In the genomic region with DNA sequence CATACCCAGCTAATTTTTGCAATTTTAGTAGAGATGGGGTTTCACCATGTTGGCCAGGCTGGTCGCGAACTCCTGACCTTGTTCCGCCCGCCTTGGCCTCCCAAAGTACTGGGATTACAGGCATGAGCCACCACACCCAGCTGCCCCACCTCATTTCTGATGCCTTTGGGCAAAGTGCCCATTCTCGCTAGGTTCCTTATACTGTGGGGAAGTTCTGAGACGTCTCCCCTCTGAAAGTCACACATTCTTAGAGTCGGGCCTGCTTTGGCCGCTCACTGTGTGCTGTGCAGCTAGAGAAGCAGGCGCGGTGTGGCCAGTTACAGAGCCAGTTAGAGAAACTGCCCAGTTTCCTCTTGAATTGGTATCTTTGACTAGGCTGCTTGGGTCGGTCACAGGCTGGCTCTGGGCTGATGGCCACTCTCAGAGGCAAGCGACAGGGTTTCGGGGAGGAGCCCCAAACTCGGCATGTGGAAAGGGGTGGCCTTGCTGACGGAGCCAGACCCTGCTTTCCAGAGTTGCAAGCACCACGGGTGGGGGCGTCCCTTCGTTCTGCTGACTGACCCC, we compare ENCODE assay signal across 14 cellular contexts. TPM values are rescaled to one million over a fixed set of nuclear protein-coding genes. Genes with fewer than 3 reads are reported as not detected.
A peak's percentile ranks its signal among the peaks of the same experiment; 100 is the strongest.
DNase-seq lines count a peak whose midpoint lies in the region; ATAC-seq and TF ChIP-seq lines count a peak whose summit lies in the region.
"Had no signal": no experiment of that assay in that cellular context is flagged by ENCODE, and none has a peak within 500 bp of the region (broad histone marks: within the 10 kb centered on the region; RNA-seq: fewer than 3 reads in every experiment).

No MANE protein-coding gene starts in this region.

- H3K4me3 Mint-ChIP-seq in activated CD8-positive, alpha-beta T cell treated with anti-CD3 and anti-CD28 coated beads, Interleukin-2, amount 10 ng/mL, durations not matched to agents 7 days and 5 days, result no peak overlapping the region
- H3K4me3 Mint-ChIP-seq in activated CD8-positive, alpha-beta T cell treated with anti-CD3 and anti-CD28 coated beads for 36 hours, result no peak overlapping the region
- H3K4me3 Mint-ChIP-seq in T-helper 2 cell treated with Interferon-gamma antibody and Interleukin-4, amounts not matched to agents 5 μg/mL and 100 μg/mL, for 36 hours, result no peak overlapping the region
- H3K4me3 Mint-ChIP-seq: stimulated activated memory B cell treated with anti-CD40 and anti-IgM and Interleukin-4, amounts not matched to agents 10 μg/mL and 1 μg/mL and 100 μg/mL, for 72 hours had no signal

- peaks cover 71 to 89% (median 71%) of the 10 kb centered on the region in 3 donors for H3K36me3 ChIP-seq in tibial artery

- no peaks in the 10 kb centered on the region for H3K9me3 Mint-ChIP-seq in activated CD8-positive, alpha-beta T cell treated with anti-CD3 and anti-CD28 coated beads, Interleukin-2, amount 10 ng/mL, durations not matched to agents 7 days and 5 days (ENCODE audit: insufficient read depth)
- no peaks in the 10 kb centered on the region for H3K9me3 Mint-ChIP-seq in activated CD8-positive, alpha-beta T cell treated with anti-CD3 and anti-CD28 coated beads for 36 hours
- no peaks in the 10 kb centered on the region for H3K9me3 Mint-ChIP-seq in T-helper 2 cell treated with Interferon-gamma antibody and Interleukin-4, amounts not matched to agents 5 μg/mL and 100 μg/mL, for 36 hours
- H3K9me3 Mint-ChIP-seq: stimulated activated memory B cell treated with anti-CD40 and anti-IgM and Interleukin-4, amounts not matched to agents 10 μg/mL and 1 μg/mL and 100 μg/mL, for 72 hours had no signal

- H3K27me3 ChIP-seq in tibial artery, result no peaks in the 10 kb centered on the region

- CTCF ChIA-PET in activated CD8-positive, alpha-beta T cell treated with anti-CD3 and anti-CD28 coated beads, Interleukin-2, amount 10 ng/mL, durations not matched to agents 7 days and 5 days (lab: Charles Lee), result no interaction called here
- CTCF ChIA-PET in activated CD8-positive, alpha-beta T cell treated with anti-CD3 and anti-CD28 coated beads for 36 hours (lab: Charles Lee), result interaction anchor here (1.1 kb wide), 1 partner anchor 130 kb away, joined by 3 read pairs; no protein-coding TSS in a partner anchor

- H3K4me3 ChIP-seq in tibial artery, result no peak overlapping the region

- no peak for TF ChIP-seq CTCF in activated CD8-positive, alpha-beta T cell treated with anti-CD3 and anti-CD28 coated beads for 36 hours (IDR thresholded peaks at IDR 0.05)
- no peak for TF ChIP-seq CTCF in tibial artery (IDR thresholded peaks at IDR 0.05)

- no peak overlapping the region for H3K27ac ChIP-seq in tibial artery

- H3K4me1 Mint-ChIP-seq in activated CD8-positive, alpha-beta T cell treated with anti-CD3 and anti-CD28 coated beads, Interleukin-2, amount 10 ng/mL, durations not matched to agents 7 days and 5 days (ENCODE audit: low read depth), result peaks cover 66% of the 10 kb centered on the region
- peaks cover 59% of the 10 kb centered on the region for H3K4me1 Mint-ChIP-seq in activated CD8-positive, alpha-beta T cell treated with anti-CD3 and anti-CD28 coated beads for 36 hours (ENCODE audit: low read depth)
- peaks cover 36% of the 10 kb centered on the region for H3K4me1 Mint-ChIP-seq in T-helper 2 cell treated with Interferon-gamma antibody and Interleukin-4, amounts not matched to agents 5 μg/mL and 100 μg/mL, for 36 hours (ENCODE audit: low read depth)

- H3K9me3 ChIP-seq in tibial artery, result no peaks in the 10 kb centered on the region

- POLR2A ChIA-PET in activated CD8-positive, alpha-beta T cell treated with anti-CD3 and anti-CD28 coated beads, Interleukin-2, amount 10 ng/mL, durations not matched to agents 7 days and 5 days (lab: Charles Lee), result no interaction called here
- POLR2A ChIA-PET in activated CD8-positive, alpha-beta T cell treated with anti-CD3 and anti-CD28 coated beads for 36 hours (lab: Charles Lee), result no interaction called here

- peak overlapping the region; percentile 15 for H3K27ac Mint-ChIP-seq in activated CD8-positive, alpha-beta T cell treated with anti-CD3 and anti-CD28 coated beads, Interleukin-2, amount 10 ng/mL, durations not matched to agents 7 days and 5 days
- H3K27ac Mint-ChIP-seq in activated CD8-positive, alpha-beta T cell treated with anti-CD3 and anti-CD28 coated beads for 36 hours, result no peak overlapping the region
- H3K27ac Mint-ChIP-seq in T-helper 2 cell treated with Interferon-gamma antibody and Interleukin-4, amounts not matched to agents 5 μg/mL and 100 μg/mL, for 36 hours, result no peak overlapping the region
- H3K27ac Mint-ChIP-seq: stimulated activated memory B cell treated with anti-CD40 and anti-IgM and Interleukin-4, amounts not matched to agents 10 μg/mL and 1 μg/mL and 100 μg/mL, for 72 hours had no signal

- intact Hi-C loops in activated CD8-positive, alpha-beta T cell treated with anti-CD3 and anti-CD28 coated beads for 36 hours (cut with micrococcal nuclease), result no loop called here
- intact Hi-C loops in tibial artery (cut with DNase I; ENCODE audit: low total_unique reads), result no loop called here

- H3K36me3 Mint-ChIP-seq in activated CD8-positive, alpha-beta T cell treated with anti-CD3 and anti-CD28 coated beads, Interleukin-2, amount 10 ng/mL, durations not matched to agents 7 days and 5 days (ENCODE audit: low read depth), result peaks cover 84% of the 10 kb centered on the region
- H3K36me3 Mint-ChIP-seq in activated CD8-positive, alpha-beta T cell treated with anti-CD3 and anti-CD28 coated beads for 36 hours (ENCODE audit: low read depth), result peaks cover 75% of the 10 kb centered on the region
- peaks cover 66% of the 10 kb centered on the region for H3K36me3 Mint-ChIP-seq in T-helper 2 cell treated with Interferon-gamma antibody and Interleukin-4, amounts not matched to agents 5 μg/mL and 100 μg/mL, for 36 hours (ENCODE audit: low read depth)

- no peaks in the 10 kb centered on the region for H3K27me3 Mint-ChIP-seq in activated CD8-positive, alpha-beta T cell treated with anti-CD3 and anti-CD28 coated beads, Interleukin-2, amount 10 ng/mL, durations not matched to agents 7 days and 5 days (ENCODE audit: low read depth)
- H3K27me3 Mint-ChIP-seq in activated CD8-positive, alpha-beta T cell treated with anti-CD3 and anti-CD28 coated beads for 36 hours, result no peaks in the 10 kb centered on the region
- H3K27me3 Mint-ChIP-seq in T-helper 2 cell treated with Interferon-gamma antibody and Interleukin-4, amounts not matched to agents 5 μg/mL and 100 μg/mL, for 36 hours (ENCODE audit: low read depth), result no peaks in the 10 kb centered on the region
- H3K27me3 Mint-ChIP-seq: stimulated activated memory B cell treated with anti-CD40 and anti-IgM and Interleukin-4, amounts not matched to agents 10 μg/mL and 1 μg/mL and 100 μg/mL, for 72 hours had no signal

- peaks cover 0 to 14% (median 2%) of the 10 kb centered on the region in 4 donors for H3K4me1 ChIP-seq in tibial artery

- in situ Hi-C loops in G401 (cut with HindIII; ENCODE audit: low sequenced_read_pairs), result no loop called here

- ATAC-seq in activated CD8-positive, alpha-beta T cell treated with anti-CD3 and anti-CD28 coated beads, Interleukin-2, amount 10 ng/mL, durations not matched to agents 7 days and 5 days, result no peak
- ATAC-seq in activated CD8-positive, alpha-beta T cell treated with anti-CD3 and anti-CD28 coated beads for 36 hours, result no peak
- peak; percentile 41 for ATAC-seq in esophagus mucosa
- ATAC-seq: stimulated activated memory B cell treated with anti-CD40 and anti-IgM and Interleukin-4, amounts not matched to agents 10 μg/mL and 1 μg/mL and 100 μg/mL, for 72 hours had no signal

- DNase-seq in activated CD8-positive, alpha-beta T cell treated with anti-CD3 and anti-CD28 coated beads, Interleukin-2, amount 10 ng/mL, durations not matched to agents 7 days and 5 days, result no peak
- DNase-seq in activated CD8-positive, alpha-beta T cell treated with anti-CD3 and anti-CD28 coated beads for 36 hours, result no peak
- DNase-seq in medulla oblongata (ENCODE audit: extremely low spot score), result peak; percentile 87
- DNase-seq in tibial artery, result peak; percentile 78 to 79
- no peak for DNase-seq in T-helper 2 cell treated with Interferon-gamma antibody and Interleukin-4, amounts not matched to agents 5 μg/mL and 100 μg/mL, for 36 hours (ENCODE audit: low spot score)
- DNase-seq in G401 (ENCODE audit: low spot score), result no peak
- DNase-seq in DMS 273 (lab: John Stamatoyannopoulos, UW; ENCODE audit: unreplicated experiment), result no peak
- DNase-seq: 8988T, GDM1, NCI-H1092, NCI-H2227 treated with DMSO at 0.1 percent for 48 hours had no signal

RNA-seq across cellular contexts. Expression of a gene that starts 18.0 kb away (rescaled TPM):
- total RNA-seq in activated CD8-positive, alpha-beta T cell treated with anti-CD3 and anti-CD28 coated beads, Interleukin-2, amount 10 ng/mL, durations not matched to agents 7 days and 5 days, result 1 to 10 TPM; 2.3 to 2.7 TPM
- total RNA-seq in activated CD8-positive, alpha-beta T cell treated with anti-CD3 and anti-CD28 coated beads for 36 hours, result 1 to 10 TPM in 1 of 2 experiments, under 1 TPM in 1; 0.74 to 1.1 TPM
- total RNA-seq in esophagus mucosa, result 0.76 TPM
- total RNA-seq in G401 (2014; rRNA removed; shearing (Covaris generic)), result not detected in 2 replicates
- total RNA-seq: fibroblast of villous mesenchyme had no signal

RNA-seq across cellular contexts. Expression of a gene that starts 29.6 kb away (rescaled TPM):
- total RNA-seq in activated CD8-positive, alpha-beta T cell treated with anti-CD3 and anti-CD28 coated beads, Interleukin-2, amount 10 ng/mL, durations not matched to agents 7 days and 5 days, result 10 to 100 TPM; 28.7 to 36.2 TPM
- 10 to 100 TPM; 21.6 to 24.0 TPM for total RNA-seq in activated CD8-positive, alpha-beta T cell treated with anti-CD3 and anti-CD28 coated beads for 36 hours
- total RNA-seq in esophagus mucosa, result 13.3 TPM
- not detected in 2 replicates for total RNA-seq in G401 (2014; rRNA removed; shearing (Covaris generic))

RNA-seq across cellular contexts. Expression of a gene that starts 39.6 kb away (rescaled TPM):
- total RNA-seq in activated CD8-positive, alpha-beta T cell treated with anti-CD3 and anti-CD28 coated beads, Interleukin-2, amount 10 ng/mL, durations not matched to agents 7 days and 5 days, result 100 to 1,000 TPM; 283 to 291 TPM
- 100 to 1,000 TPM; 242 to 254 TPM for total RNA-seq in activated CD8-positive, alpha-beta T cell treated with anti-CD3 and anti-CD28 coated beads for 36 hours
- 107 TPM for total RNA-seq in esophagus mucosa
- 101 and 123 TPM in 2 replicates for total RNA-seq in G401 (2014; rRNA removed; shearing (Covaris generic))

Comparison
In these comparisons a context has a peak if more than half of its experiments do, and no peak if none do; other contexts are left out.
1. DNase-seq: peak in medulla oblongata (single experiment) and tibial artery (2 of 2); none in activated CD8-positive, alpha-beta T cell treated with anti-CD3 and anti-CD28 coated beads, Interleukin-2, amount 10 ng/mL, durations not matched to agents 7 days and 5 days (single experiment), activated CD8-positive, alpha-beta T cell treated with anti-CD3 and anti-CD28 coated beads for 36 hours (single experiment), T-helper 2 cell treated with Interferon-gamma antibody and Interleukin-4, amounts not matched to agents 5 μg/mL and 100 μg/mL, for 36 hours (single experiment), G401 (single experiment) and DMS 273 (single experiment).
2. RNA of a gene that starts 29.6 kb away (total RNA-seq): 28.7 to 36.2 TPM in activated CD8-positive, alpha-beta T cell treated with anti-CD3 and anti-CD28 coated beads, Interleukin-2, amount 10 ng/mL, durations not matched to agents 7 days and 5 days, 21.6 to 24.0 TPM in activated CD8-positive, alpha-beta T cell treated with anti-CD3 and anti-CD28 coated beads for 36 hours and 13.3 TPM in esophagus mucosa (single experiment); not detected in G401; every median in the first group is over 10 times any median in the second.